ENCODE assay signal across 10 cellular contexts in genomic region chr11:117827521-117828511, GRCh38. TPM values are rescaled to one million over a fixed set of nuclear protein-coding genes. Genes with fewer than 3 reads are reported as not detected.
A peak's percentile ranks its signal among the peaks of the same experiment; 100 is the strongest.
DNase-seq lines count a peak whose midpoint lies in the region; ATAC-seq and TF ChIP-seq lines count a peak whose summit lies in the region.
"Had no signal": no experiment of that assay in that cellular context is flagged by ENCODE, and none has a peak within 500 bp of the region (broad histone marks: within the 10 kb centered on the region; RNA-seq: fewer than 3 reads in every experiment).

No MANE protein-coding gene starts in this region.

- H3K27me3 ChIP-seq in foreskin keratinocyte, result peaks cover 10% of the 10 kb centered on the region

- H3K4me3 ChIP-seq in mucosa of descending colon, result no peak overlapping the region

- peak overlapping the region; percentile 74 for H3K4me3 Mint-ChIP-seq in activated naive CD8-positive, alpha-beta T cell

- no peaks in the 10 kb centered on the region for H3K27me3 Mint-ChIP-seq in activated naive CD8-positive, alpha-beta T cell

- DNase-seq in ACHN (peak; percentile 27), mucosa of descending colon (peak; percentile 5 to 49 (median 30)), foreskin keratinocyte (no peak), NCI-H1048 (lab: John Stamatoyannopoulos, UW) (no peak), MV-4-11 (lab: John Stamatoyannopoulos, UW) (no peak)
- DNase-seq: amniotic stem cell, NCI-H187 treated with DMSO at 0.1 percent for 48 hours had no signal

- H3K27ac ChIP-seq in foreskin keratinocyte, result no peak overlapping the region

- in situ Hi-C loops in ACHN (cut with HindIII; ENCODE audit: low pct_ligation_motif_present, low pct_unique_long_range_greater_than_20kb, low sequenced_read_pairs), result no loop called here

- no peaks in the 10 kb centered on the region for H3K36me3 Mint-ChIP-seq in activated naive CD8-positive, alpha-beta T cell

- peaks cover 78% of the 10 kb centered on the region for H3K4me1 Mint-ChIP-seq in activated naive CD8-positive, alpha-beta T cell (ENCODE audit: low read depth)

- TF ChIP-seq CTCF in mucosa of descending colon (IDR thresholded peaks at IDR 0.05) (no peak), foreskin keratinocyte (conservative IDR thresholded peaks at IDR 0.05) (no peak)

- no peaks in the 10 kb centered on the region for H3K36me3 ChIP-seq in mucosa of descending colon (ENCODE audit: low read depth)

- ATAC-seq in GM21423 (IDR thresholded peaks at IDR 0.05; ENCODE audit: unreplicated experiment) (peak; percentile 9), mucosa of descending colon (peak; percentile 9), GM19397 (IDR thresholded peaks at IDR 0.05; ENCODE audit: unreplicated experiment) (no peak), foreskin keratinocyte (no peak)

- H3K9me3 ChIP-seq in mucosa of descending colon, result no peaks in the 10 kb centered on the region

- intact Hi-C loops in mucosa of descending colon (cut with DNase I, micrococcal nuclease), result loop anchor here in 1 of 2 donors (10.0 kb wide), 1 partner anchor 127 kb away; no protein-coding TSS in a partner anchor

- H3K9me3 Mint-ChIP-seq in activated naive CD8-positive, alpha-beta T cell (ENCODE audit: low read depth), result no peaks in the 10 kb centered on the region

- H3K4me1 ChIP-seq in mucosa of descending colon (ENCODE audit: low read depth), result peaks cover 13% of the 10 kb centered on the region
- H3K4me1 ChIP-seq in foreskin keratinocyte, result peaks cover 3% of the 10 kb centered on the region

- H3K27ac Mint-ChIP-seq in activated naive CD8-positive, alpha-beta T cell, result peak overlapping the region; percentile 76

RNA-seq across cellular contexts. Expression of gene FXYD2, which starts 3.3 kb away (rescaled TPM):
- 1 to 10 TPM; 1.2 to 9.1 (median 1.5) TPM for total RNA-seq in mucosa of descending colon
- total RNA-seq in foreskin keratinocyte, result not detected in 2 replicates
- 0.15 and 0.27 TPM in 2 replicates for polyA plus RNA-seq in foreskin keratinocyte

RNA-seq across cellular contexts. Expression of gene DSCAML1, which starts 30.8 kb away (rescaled TPM):
- total RNA-seq in mucosa of descending colon, result 1 to 10 TPM; 5.0 to 5.5 (median 5.3) TPM
- not detected in 2 replicates for total RNA-seq in foreskin keratinocyte
- polyA plus RNA-seq in foreskin keratinocyte, result not detected in 2 replicates

RNA-seq across cellular contexts. Expression of gene FXYD6, which starts 48.6 kb away (rescaled TPM):
- 100 to 1,000 TPM in 1 of 3 donors, 10 to 100 TPM in 2; 10.2 to 246 (median 15.9) TPM for total RNA-seq in mucosa of descending colon
- total RNA-seq in foreskin keratinocyte, result not detected in 2 replicates
- polyA plus RNA-seq in foreskin keratinocyte, result 0.09 and 0.16 TPM in 2 replicates

Comparison
In these comparisons a context has a peak if more than half of its experiments do, and no peak if none do; other contexts are left out.
1. DNase-seq: peak in ACHN (single experiment) and mucosa of descending colon (3 of 3); none in foreskin keratinocyte (0 of 2), NCI-H1048 (single experiment) and MV-4-11 (single experiment).
2. ATAC-seq: peak in GM21423 (single experiment) and mucosa of descending colon (single experiment); none in GM19397 (single experiment) and foreskin keratinocyte (single experiment).
3. RNA of gene FXYD6, which starts 48.6 kb away (total RNA-seq): 10.2 to 246 TPM in mucosa of descending colon; not detected in foreskin keratinocyte; every median in the first group is over 10 times any median in the second.